Comparison of ENCODE assay signal across 14 cellular contexts in genomic region chr1:61101461-61102440, GRCh38. TPM values are rescaled to one million over a fixed set of nuclear protein-coding genes. Genes with fewer than 3 reads are reported as not detected.
A peak's percentile ranks its signal among the peaks of the same experiment; 100 is the strongest.
DNase-seq lines count a peak whose midpoint lies in the region; ATAC-seq and TF ChIP-seq lines count a peak whose summit lies in the region.
"Had no signal": no experiment of that assay in that cellular context is flagged by ENCODE, and none has a peak within 500 bp of the region (broad histone marks: within the 10 kb centered on the region; RNA-seq: fewer than 3 reads in every experiment).

No MANE protein-coding gene starts in this region.

- WGBS in heart left ventricle, 4 donors: 34 to 54% (median 38%) methylated on average over 8 of the region's 8 CpGs
- 19 to 29% methylated on average over 8 of the region's 8 CpGs for WGBS in aorta, 2 donors

- ATAC-seq in heart left ventricle: peak in 2 of 4 donors; percentile 54 to 56
- ATAC-seq in Right ventricle myocardium inferior: no peak
- no peak for ATAC-seq in aorta (ENCODE audit: low FRiP score)
- ATAC-seq in HG02571 (IDR thresholded peaks at IDR 0.05; ENCODE audit: unreplicated experiment): no peak
- no peak for ATAC-seq in HG02973 (IDR thresholded peaks at IDR 0.05; ENCODE audit: unreplicated experiment)

- H3K9me3 ChIP-seq in heart left ventricle (no peaks in the 10 kb centered on the region), parathyroid adenoma (ENCODE audit: control insufficient read depth, low read length) (no peaks in the 10 kb centered on the region), aorta (ENCODE audit: control insufficient read depth, low read length) (no peaks in the 10 kb centered on the region)

- peaks cover 2 to 94% (median 57%) of the 10 kb centered on the region in 12 donors for H3K4me1 ChIP-seq in heart left ventricle
- H3K4me1 ChIP-seq in parathyroid adenoma: no peaks in the 10 kb centered on the region
- peaks cover 5 to 8% of the 10 kb centered on the region in 2 donors for H3K4me1 ChIP-seq in aorta (ENCODE audit: control insufficient read depth in 1 of 2, insufficient read depth in 2 of 2, low read length in 2 of 2)

- intact Hi-C loops in heart left ventricle (cut with DNase I): no loop called here
- intact Hi-C loops in Right ventricle myocardium inferior (cut with DNase I): no loop called here
- intact Hi-C loops in aorta (cut with DNase I): no loop called here

- H2AFZ ChIP-seq in parathyroid adenoma: no peak overlapping the region

- no peak for TF ChIP-seq POLR2A in heart left ventricle (IDR thresholded peaks at IDR 0.05)

- no peaks in the 10 kb centered on the region for H3K36me3 ChIP-seq in heart left ventricle
- H3K36me3 ChIP-seq in parathyroid adenoma (ENCODE audit: control insufficient read depth, insufficient read depth, low read length): no peaks in the 10 kb centered on the region
- no peaks in the 10 kb centered on the region for H3K36me3 ChIP-seq in aorta (ENCODE audit: control insufficient read depth in 1 of 2, insufficient read depth in 2 of 2, low read length in 1 of 2)

- H3K4me3 ChIP-seq in heart left ventricle: peak overlapping the region in 9 of 12 donors; percentile 28 to 51 (median 31)
- peak overlapping the region; percentile 5 for H3K4me3 ChIP-seq in fibroblast of mammary gland (ENCODE audit: control insufficient read depth, low read depth, low read length)
- peak overlapping the region; percentile 43 for H3K4me3 ChIP-seq in parathyroid adenoma (ENCODE audit: low read depth, low read length)
- H3K4me3 ChIP-seq in aorta (ENCODE audit: low read length in 2 of 2): peak overlapping the region; percentile 12 to 54

- H3K27me3 ChIP-seq in heart left ventricle (no peaks in the 10 kb centered on the region), parathyroid adenoma (ENCODE audit: control insufficient read depth, insufficient read depth, low read length) (no peaks in the 10 kb centered on the region), aorta (ENCODE audit: control insufficient read depth in 1 of 2, insufficient read depth in 2 of 2, low read length in 1 of 2) (no peaks in the 10 kb centered on the region)

- DNase-seq in heart left ventricle (no peak), Right ventricle myocardium inferior (ENCODE audit: missing footprints) (no peak), fibroblast of mammary gland (ENCODE audit: low read depth) (peak; percentile 54), aorta (no peak), GM19238 (ENCODE audit: insufficient read length, low spot score) (no peak)
- DNase-seq: ACHN; activated CD4-positive, alpha-beta T cell treated with anti-CD3 and anti-CD28 coated beads, Interleukin-2, amount 10 ng/mL, durations not matched to agents 24 days and 14 days; central memory CD4-positive, alpha-beta T cell; DMS153; Kasumi-1; T-helper 1 cell had no signal

- H3K9ac ChIP-seq in parathyroid adenoma: no peak overlapping the region

- H3K27ac ChIP-seq in heart left ventricle (peak overlapping the region; percentile 24 to 82 (median 64)), parathyroid adenoma (no peak overlapping the region), aorta (ENCODE audit: low read depth in 1 of 2, low read length in 2 of 2) (peak overlapping the region in 1 of 2 donors; percentile 57)

- H3K79me2 ChIP-seq in parathyroid adenoma: peaks cover 8% of the 10 kb centered on the region

- peak overlapping the region; percentile 27 for H3K4me2 ChIP-seq in parathyroid adenoma (ENCODE audit: low read length)

- TF ChIP-seq CTCF in heart left ventricle (IDR thresholded peaks at IDR 0.05) (no peak), fibroblast of mammary gland (conservative IDR thresholded peaks at IDR 0.05; ENCODE audit: control insufficient read depth, insufficient read depth, low read depth, low read length) (no peak), parathyroid adenoma (IDR thresholded peaks at IDR 0.05) (no peak)

RNA-seq across cellular contexts. Expression of gene NFIA, which starts 19.4 kb away (rescaled TPM):
- total RNA-seq in heart left ventricle (100 to 1,000 TPM in 2 of 9 donors, 10 to 100 TPM in 7; 76.6 to 121 (median 98.5) TPM), Right ventricle myocardium inferior (97.6 TPM), aorta (100 to 1,000 TPM; 139 to 221 TPM)
- polyA plus RNA-seq in heart left ventricle (10 to 100 TPM; 12.7 to 24.3 TPM), aorta (10 to 100 TPM; 15.3 to 25.7 TPM)
